21 cellular contexts compared by ENCODE assay signal in genomic region chr1:165114889-165115285, GRCh38.
"Had no signal": no experiment of that assay in that cellular context is flagged by ENCODE, and none has a peak within 500 bp of the region (broad histone marks: within the 10 kb centered on the region; RNA-seq: fewer than 3 reads in every experiment).

No MANE protein-coding gene starts in this region.

- H3K4me1 ChIP-seq: ascending aorta, breast epithelium, Peyer's patch had no signal

- H3K27ac Mint-ChIP-seq: activated CD4-positive, alpha-beta T cell treated with anti-CD3 and anti-CD28 coated beads for 36 hours; activated CD4-positive, alpha-beta T cell treated with anti-CD3 and anti-CD28 coated beads, Interleukin-2, amount 10 ng/mL, durations not matched to agents 7 days and 5 days; activated CD8-positive, alpha-beta T cell treated with anti-CD3 and anti-CD28 coated beads, Interleukin-2, amount 10 ng/mL, durations not matched to agents 7 days and 5 days; activated naive CD4-positive, alpha-beta T cell treated with anti-CD3 and anti-CD28 coated beads, Interleukin-2, amount 50 U/mL, for 24 hours; activated naive CD8-positive, alpha-beta T cell treated with anti-CD3 and anti-CD28 coated beads, Interleukin-2, amount 10 ng/mL, durations not matched to agents 7 days and 5 days; activated T-cell treated with anti-CD3 and anti-CD28 coated beads, Interleukin-2, amount 50 U/mL, for 24 hours; activated T-helper 2 cell treated with anti-CD3 and anti-CD28 coated beads, Interferon-gamma antibody, Interleukin-2, Interleukin-4, amounts not matched to agents 10 μg/mL and 5 μg/mL and 100 μg/mL, durations not matched to agents 14 hours and 24 hours and 36 hours; T-cell; T-helper 17 cell; WTC11 had no signal

- H3K27ac ChIP-seq: ascending aorta, body of pancreas, breast epithelium, Peyer's patch, SJSA1 had no signal

- H3K4me3 ChIP-seq: ascending aorta, body of pancreas, breast epithelium, MG63, Peyer's patch, SJSA1 had no signal

- H3K9me3 Mint-ChIP-seq: activated CD4-positive, alpha-beta T cell treated with anti-CD3 and anti-CD28 coated beads, Interleukin-2, amount 10 ng/mL, durations not matched to agents 7 days and 5 days; activated naive CD4-positive, alpha-beta T cell treated with anti-CD3 and anti-CD28 coated beads, Interleukin-2, amount 50 U/mL, for 24 hours; activated naive CD8-positive, alpha-beta T cell treated with anti-CD3 and anti-CD28 coated beads, Interleukin-2, amount 10 ng/mL, durations not matched to agents 7 days and 5 days; activated T-cell treated with anti-CD3 and anti-CD28 coated beads, Interleukin-2, amount 50 U/mL, for 24 hours; activated T-helper 2 cell treated with anti-CD3 and anti-CD28 coated beads, Interferon-gamma antibody, Interleukin-2, Interleukin-4, amounts not matched to agents 10 μg/mL and 5 μg/mL and 100 μg/mL, durations not matched to agents 14 hours and 24 hours and 36 hours; T-cell; WTC11 had no signal

- DNase-seq: activated gamma-delta T cell; activated naive CD4-positive, alpha-beta T cell treated with Interleukin-2 at 50 U/mL for 16 hours; activated naive CD8-positive, alpha-beta T cell treated with anti-CD3 and anti-CD28 coated beads, Interleukin-2, amount 10 ng/mL, durations not matched to agents 7 days and 5 days; activated T-cell treated with anti-CD3 and anti-CD28 coated beads, Interleukin-2, amount 50 U/mL, for 24 hours; NCI-H1436 treated with DMSO at 0.1 percent for 48 hours; NK-92 treated with Interleukin-12 subunit alpha and Interleukin-12 subunit beta, amount 100 ng/mL, for 24 hours; T-cell; T-helper 17 cell had no signal

- H3K36me3 ChIP-seq: ascending aorta, breast epithelium, MG63, Peyer's patch, SJSA1 had no signal

- ATAC-seq: activated CD4-positive, alpha-beta T cell treated with anti-CD3 and anti-CD28 coated beads for 36 hours; activated CD4-positive, CD25-positive, alpha-beta regulatory T cell treated with anti-CD3 and anti-CD28 coated beads, Interleukin-2, amount 50 U/mL, for 24 hours; activated CD8-positive, alpha-beta T cell treated with anti-CD3 and anti-CD28 coated beads, Interleukin-2, amount 10 ng/mL, durations not matched to agents 7 days and 5 days; body of pancreas; T-cell; T-helper 17 cell had no signal

- H3K9me3 ChIP-seq: ascending aorta, body of pancreas, breast epithelium, MG63, Peyer's patch, SJSA1 had no signal

- H3K27me3 ChIP-seq: ascending aorta, Peyer's patch, SJSA1 had no signal

- H3K4me1 Mint-ChIP-seq: activated CD4-positive, alpha-beta T cell treated with anti-CD3 and anti-CD28 coated beads for 36 hours; activated CD4-positive, alpha-beta T cell treated with anti-CD3 and anti-CD28 coated beads, Interleukin-2, amount 10 ng/mL, durations not matched to agents 7 days and 5 days; activated naive CD4-positive, alpha-beta T cell treated with anti-CD3 and anti-CD28 coated beads, Interleukin-2, amount 50 U/mL, for 24 hours; activated naive CD8-positive, alpha-beta T cell treated with anti-CD3 and anti-CD28 coated beads, Interleukin-2, amount 10 ng/mL, durations not matched to agents 7 days and 5 days; T-cell had no signal

- H3K36me3 Mint-ChIP-seq: activated naive CD4-positive, alpha-beta T cell treated with anti-CD3 and anti-CD28 coated beads, Interleukin-2, amount 50 U/mL, for 24 hours; activated naive CD8-positive, alpha-beta T cell treated with anti-CD3 and anti-CD28 coated beads, Interleukin-2, amount 10 ng/mL, durations not matched to agents 7 days and 5 days; T-cell; WTC11 had no signal

- H3K4me3 Mint-ChIP-seq: activated CD4-positive, alpha-beta T cell treated with anti-CD3 and anti-CD28 coated beads for 36 hours; activated CD4-positive, alpha-beta T cell treated with anti-CD3 and anti-CD28 coated beads, Interleukin-2, amount 10 ng/mL, durations not matched to agents 7 days and 5 days; activated CD8-positive, alpha-beta T cell treated with anti-CD3 and anti-CD28 coated beads, Interleukin-2, amount 10 ng/mL, durations not matched to agents 7 days and 5 days; activated naive CD4-positive, alpha-beta T cell treated with anti-CD3 and anti-CD28 coated beads, Interleukin-2, amount 50 U/mL, for 24 hours; activated naive CD8-positive, alpha-beta T cell treated with anti-CD3 and anti-CD28 coated beads, Interleukin-2, amount 10 ng/mL, durations not matched to agents 7 days and 5 days; activated T-cell treated with anti-CD3 and anti-CD28 coated beads, Interleukin-2, amount 50 U/mL, for 24 hours; T-cell; T-helper 17 cell; WTC11 had no signal
